ENCODE assay signal across 1 cellular context in genomic region chr9:38015267-38015666, GRCh38.
TF ChIP-seq lines count a peak whose summit lies in the region.

No MANE protein-coding gene starts in this region.

TF ChIP-seq in GM12878, 131 proteins besides CTCF, POLR2A, EP300 and RAD21:
- TF ChIP-seq ZNF217 (IDR thresholded peaks at IDR 0.05) (no peak), SKIL (IDR thresholded peaks at IDR 0.05; ENCODE audit: low read depth, poor library complexity, severe bottlenecking) (no peak), CBX5 (IDR thresholded peaks at IDR 0.05; ENCODE audit: low read depth) (no peak), MEF2A (IDR thresholded peaks at IDR 0.05; ENCODE audit: insufficient read depth, low read depth, low read length) (no peak), ZBTB40 (IDR thresholded peaks at IDR 0.05; ENCODE audit: borderline replicate concordance) (no peak), MYB (IDR thresholded peaks at IDR 0.05; ENCODE audit: borderline replicate concordance, low read depth, low read length) (no peak), CUX1 (IDR thresholded peaks at IDR 0.05; ENCODE audit: insufficient replicate concordance, low read depth, low read length) (no peak), HDAC2 (IDR thresholded peaks at IDR 0.05) (no peak)
